19 cellular contexts compared by ENCODE assay signal in the genomic region with DNA sequence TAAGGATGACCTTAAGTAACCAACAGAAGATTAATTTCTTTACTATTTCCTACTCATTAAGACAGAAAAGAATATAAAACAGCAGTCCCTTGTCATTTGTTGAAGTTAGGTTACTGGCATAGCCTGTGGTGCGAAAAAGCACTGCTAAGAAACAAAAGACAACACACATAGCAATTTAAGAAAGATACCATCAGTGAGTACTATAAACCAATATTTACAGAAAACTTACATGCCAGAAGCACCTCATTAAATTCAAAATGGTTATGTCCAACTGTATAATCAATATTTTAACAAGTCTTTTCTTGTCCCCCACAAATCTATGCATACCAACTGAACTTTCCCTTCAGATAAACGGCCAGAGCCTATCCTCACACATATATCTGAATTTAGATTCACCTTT.
"Had no signal": no experiment of that assay in that cellular context is flagged by ENCODE, and none has a peak within 500 bp of the region (broad histone marks: within the 10 kb centered on the region; RNA-seq: fewer than 3 reads in every experiment).

No MANE protein-coding gene starts in this region.

- H3K4me3 ChIP-seq: coronary artery, esophagus squamous epithelium, hepatocyte, lower lobe of right lung, pancreas, spleen, testis had no signal

- H3K4me3 Mint-ChIP-seq: activated T-cell treated with anti-CD3 and anti-CD28 coated beads, Interleukin-2, amount 50 U/mL, for 72 hours; brain; central memory CD8-positive, alpha-beta T cell; natural killer cell; stimulated activated memory B cell treated with anti-CD40 and anti-IgM and Interleukin-4, amounts not matched to agents 10 μg/mL and 1 μg/mL and 100 μg/mL, for 72 hours; type B pancreatic cell had no signal

- H3K9me3 Mint-ChIP-seq: activated naive CD4-positive, alpha-beta T cell treated with anti-CD3 and anti-CD28 coated beads, Interleukin-2, amount 50 U/mL, for 72 hours; activated T-cell treated with anti-CD3 and anti-CD28 coated beads, Interleukin-2, amount 50 U/mL, for 72 hours; brain; central memory CD8-positive, alpha-beta T cell; natural killer cell; stimulated activated memory B cell treated with anti-CD40 and anti-IgM and Interleukin-4, amounts not matched to agents 10 μg/mL and 1 μg/mL and 100 μg/mL, for 72 hours; type B pancreatic cell had no signal

- H3K9me3 ChIP-seq: esophagus squamous epithelium, lower lobe of right lung, pancreas, spleen, testis had no signal

- H3K79me2 ChIP-seq: hepatocyte had no signal

- H3K4me2 ChIP-seq: hepatocyte had no signal

- H3K36me3 ChIP-seq: lower lobe of right lung, pancreas had no signal

- H2AFZ ChIP-seq: hepatocyte had no signal

- H3K27ac ChIP-seq: coronary artery, esophagus squamous epithelium, hepatocyte, lower lobe of right lung, pancreas, spleen, testis had no signal

- DNase-seq: activated CD4-positive, alpha-beta T cell treated with anti-CD3 and anti-CD28 coated beads, Interleukin-2, amount 50 U/mL, for 1 hour; activated CD8-positive, alpha-beta memory T cell treated with anti-CD3 and anti-CD28 coated beads, Interleukin-2, amount 50 U/mL, for 4 hours; activated gamma-delta T cell; activated T-cell treated with anti-CD3 and anti-CD28 coated beads, Interleukin-2, amount 50 U/mL, for 72 hours; esophagus squamous epithelium; lower lobe of right lung; natural killer cell; pancreas; spleen; stimulated activated CD4-positive, alpha-beta T cell treated with anti-CD3 and anti-CD28 coated beads, Interleukin-4, amount 100 ng/mL, for 4 hours; testis had no signal

- H3K27me3 ChIP-seq: esophagus squamous epithelium, hepatocyte, pancreas, spleen, testis had no signal

- H3K4me1 ChIP-seq: esophagus squamous epithelium, spleen, testis had no signal

- H3K36me3 Mint-ChIP-seq: natural killer cell had no signal

- ATAC-seq: activated CD4-positive, CD25-positive, alpha-beta regulatory T cell treated with anti-CD3 and anti-CD28 coated beads, Interleukin-2, amount 50 U/mL, for 24 hours; activated naive CD4-positive, alpha-beta T cell treated with anti-CD3 and anti-CD28 coated beads, Interleukin-2, amount 50 U/mL, for 72 hours; activated T-cell treated with anti-CD3 and anti-CD28 coated beads, Interleukin-2, amount 50 U/mL, for 72 hours; lower lobe of right lung; natural killer cell; pancreas; stimulated activated memory B cell treated with anti-CD40 and anti-IgM and Interleukin-4, amounts not matched to agents 10 μg/mL and 1 μg/mL and 100 μg/mL, for 72 hours had no signal

- H3K27ac Mint-ChIP-seq: activated naive CD4-positive, alpha-beta T cell treated with anti-CD3 and anti-CD28 coated beads, Interleukin-2, amount 50 U/mL, for 72 hours; activated T-cell treated with anti-CD3 and anti-CD28 coated beads, Interleukin-2, amount 50 U/mL, for 72 hours; natural killer cell; stimulated activated memory B cell treated with anti-CD40 and anti-IgM and Interleukin-4, amounts not matched to agents 10 μg/mL and 1 μg/mL and 100 μg/mL, for 72 hours; type B pancreatic cell had no signal

- H3K27me3 Mint-ChIP-seq: brain; central memory CD8-positive, alpha-beta T cell; stimulated activated memory B cell treated with anti-CD40 and anti-IgM and Interleukin-4, amounts not matched to agents 10 μg/mL and 1 μg/mL and 100 μg/mL, for 72 hours; type B pancreatic cell had no signal
